ENCODE assay signal across 2 cellular contexts in the genomic region with DNA sequence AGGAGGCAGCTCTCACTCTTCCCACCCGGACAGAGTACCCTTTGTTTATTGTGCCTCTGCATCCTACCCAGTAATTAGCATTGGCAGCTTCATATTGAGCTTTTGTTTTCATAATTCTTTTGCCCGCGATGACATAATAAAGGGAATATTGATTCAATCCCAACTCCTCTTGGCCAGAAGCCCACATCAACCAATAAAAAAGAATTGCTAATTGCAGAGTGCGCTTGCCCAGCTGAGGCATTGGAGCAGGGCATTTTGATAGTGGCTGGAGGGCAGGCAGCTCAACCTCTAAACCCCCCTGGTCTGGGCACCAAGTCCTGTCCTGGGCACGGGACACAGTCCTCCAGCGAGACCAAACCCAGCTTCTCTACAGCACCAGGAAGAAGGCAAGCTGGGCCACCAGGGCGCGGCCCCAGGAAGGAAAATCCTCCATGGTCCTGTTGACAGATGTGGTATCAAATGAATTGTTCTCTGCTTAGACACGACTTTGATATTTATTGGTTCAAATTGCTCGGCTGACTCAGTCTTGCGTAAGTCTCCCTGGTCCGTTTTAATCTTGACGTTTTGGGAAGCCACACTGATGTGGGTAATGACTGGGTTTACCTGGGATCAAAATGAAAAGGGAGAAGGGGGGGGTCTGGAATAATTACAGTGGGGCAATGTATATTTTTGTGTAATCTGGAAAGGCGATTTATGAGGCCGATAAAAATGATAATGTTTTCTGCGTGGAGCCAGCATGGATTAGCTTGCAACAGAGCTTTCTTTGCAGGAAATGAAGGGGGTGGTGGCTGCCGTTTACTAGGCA.
TF ChIP-seq lines count a peak whose summit lies in the region.

No MANE protein-coding gene starts in this region.

TF ChIP-seq in A549, 52 proteins besides CTCF, POLR2A, EP300 and RAD21 (continued from another document):
- no peak for TF ChIP-seq EHF (CRISPR knock-in tag; IDR thresholded peaks at IDR 0.05)

TF ChIP-seq in IMR-90, 13 proteins besides CTCF, POLR2A, EP300 and RAD21 (continued from another document):
- TF ChIP-seq, protein P1, sequence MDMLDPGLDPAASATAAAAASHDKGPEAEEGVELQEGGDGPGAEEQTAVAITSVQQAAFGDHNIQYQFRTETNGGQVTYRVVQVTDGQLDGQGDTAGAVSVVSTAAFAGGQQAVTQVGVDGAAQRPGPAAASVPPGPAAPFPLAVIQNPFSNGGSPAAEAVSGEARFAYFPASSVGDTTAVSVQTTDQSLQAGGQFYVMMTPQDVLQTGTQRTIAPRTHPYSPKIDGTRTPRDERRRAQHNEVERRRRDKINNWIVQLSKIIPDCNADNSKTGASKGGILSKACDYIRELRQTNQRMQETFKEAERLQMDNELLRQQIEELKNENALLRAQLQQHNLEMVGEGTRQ (IDR thresholded peaks at IDR 0.05; ENCODE audit: low read depth, low read length): peak; percentile 14; the same call in 1 of the 2 replicates
